Comparison of ENCODE assay signal across 1 cellular context in the genomic region with DNA sequence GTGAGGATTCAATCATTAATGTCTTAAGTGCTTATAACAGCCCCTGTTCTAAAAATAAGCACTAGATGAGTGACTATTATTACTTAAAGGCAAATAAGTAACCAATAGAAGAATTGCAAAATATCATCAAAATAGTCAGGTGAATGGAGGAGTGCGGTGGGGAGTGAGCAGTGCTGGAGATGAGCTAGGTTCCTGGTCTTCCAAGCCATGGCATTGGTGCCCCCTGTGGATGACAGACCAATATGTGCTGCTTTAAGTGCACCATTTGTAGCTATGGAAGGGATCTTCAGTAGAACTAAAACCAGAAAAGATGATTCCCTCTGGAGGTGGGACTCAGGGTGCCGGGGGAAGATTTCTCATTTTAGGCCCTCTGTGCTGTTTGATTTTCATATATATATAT.
TF ChIP-seq lines count a peak whose summit lies in the region.

No MANE protein-coding gene starts in this region.

TF ChIP-seq in K562, 482 proteins besides CTCF, POLR2A, EP300 and RAD21 (continued from another document):
- TF ChIP-seq, protein P1, sequence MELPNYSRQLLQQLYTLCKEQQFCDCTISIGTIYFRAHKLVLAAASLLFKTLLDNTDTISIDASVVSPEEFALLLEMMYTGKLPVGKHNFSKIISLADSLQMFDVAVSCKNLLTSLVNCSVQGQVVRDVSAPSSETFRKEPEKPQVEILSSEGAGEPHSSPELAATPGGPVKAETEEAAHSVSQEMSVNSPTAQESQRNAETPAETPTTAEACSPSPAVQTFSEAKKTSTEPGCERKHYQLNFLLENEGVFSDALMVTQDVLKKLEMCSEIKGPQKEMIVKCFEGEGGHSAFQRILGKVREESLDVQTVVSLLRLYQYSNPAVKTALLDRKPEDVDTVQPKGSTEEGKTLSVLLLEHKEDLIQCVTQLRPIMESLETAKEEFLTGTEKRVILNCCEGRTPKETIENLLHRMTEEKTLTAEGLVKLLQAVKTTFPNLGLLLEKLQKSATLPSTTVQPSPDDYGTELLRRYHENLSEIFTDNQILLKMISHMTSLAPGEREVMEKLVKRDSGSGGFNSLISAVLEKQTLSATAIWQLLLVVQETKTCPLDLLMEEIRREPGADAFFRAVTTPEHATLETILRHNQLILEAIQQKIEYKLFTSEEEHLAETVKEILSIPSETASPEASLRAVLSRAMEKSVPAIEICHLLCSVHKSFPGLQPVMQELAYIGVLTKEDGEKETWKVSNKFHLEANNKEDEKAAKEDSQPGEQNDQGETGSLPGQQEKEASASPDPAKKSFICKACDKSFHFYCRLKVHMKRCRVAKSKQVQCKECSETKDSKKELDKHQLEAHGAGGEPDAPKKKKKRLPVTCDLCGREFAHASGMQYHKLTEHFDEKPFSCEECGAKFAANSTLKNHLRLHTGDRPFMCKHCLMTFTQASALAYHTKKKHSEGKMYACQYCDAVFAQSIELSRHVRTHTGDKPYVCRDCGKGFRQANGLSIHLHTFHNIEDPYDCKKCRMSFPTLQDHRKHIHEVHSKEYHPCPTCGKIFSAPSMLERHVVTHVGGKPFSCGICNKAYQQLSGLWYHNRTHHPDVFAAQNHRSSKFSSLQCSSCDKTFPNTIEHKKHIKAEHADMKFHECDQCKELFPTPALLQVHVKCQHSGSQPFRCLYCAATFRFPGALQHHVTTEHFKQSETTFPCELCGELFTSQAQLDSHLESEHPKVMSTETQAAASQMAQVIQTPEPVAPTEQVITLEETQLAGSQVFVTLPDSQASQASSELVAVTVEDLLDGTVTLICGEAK (IDR thresholded peaks at IDR 0.05) = no peak
- TF ChIP-seq, protein P1 (CRISPR knock-in tag; IDR thresholded peaks at IDR 0.05) = no peak
- TF ChIP-seq DIDO1 (tag; IDR thresholded peaks at IDR 0.05; ENCODE audit: low read depth) (no peak), ZNF347 (CRISPR knock-in tag; IDR thresholded peaks at IDR 0.05; ENCODE audit: low read depth) (no peak), ZEB2 (IDR thresholded peaks at IDR 0.05) (no peak), SMAD2 (IDR thresholded peaks at IDR 0.05; ENCODE audit: low read depth, low read length) (no peak), MECOM (CRISPR knock-in tag; IDR thresholded peaks at IDR 0.05) (0 out of 2 replicates have a peak, but pooled peaks have one; percentile 19), SMC3 (conservative IDR thresholded peaks at IDR 0.05; ENCODE audit: insufficient read depth, low read depth, low read length) (0 out of 2 replicates have a peak, but pooled peaks have one; percentile 29), ZNF133 (CRISPR knock-in tag; IDR thresholded peaks at IDR 0.05) (no peak), BHLHE40 (IDR thresholded peaks at IDR 0.05; ENCODE audit: low read length) (0 out of 2 replicates have a peak, but pooled peaks have one; percentile 10), JUND (IDR thresholded peaks at IDR 0.05; ENCODE audit: borderline replicate concordance, low read depth, low read length) (0 out of 2 replicates have a peak, but pooled peaks have one; percentile 5), JUND (tag; IDR thresholded peaks at IDR 0.05; ENCODE audit: borderline replicate concordance, low read depth, low read length) (no peak; the same call in 2 of the 3 replicates), ZNF253 (CRISPR knock-in tag; conservative IDR thresholded peaks at IDR 0.05) (no peak), HMG20B (CRISPR knock-in tag; IDR thresholded peaks at IDR 0.05) (no peak)
- TF ChIP-seq, protein P2, sequence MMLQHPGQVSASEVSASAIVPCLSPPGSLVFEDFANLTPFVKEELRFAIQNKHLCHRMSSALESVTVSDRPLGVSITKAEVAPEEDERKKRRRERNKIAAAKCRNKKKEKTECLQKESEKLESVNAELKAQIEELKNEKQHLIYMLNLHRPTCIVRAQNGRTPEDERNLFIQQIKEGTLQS (IDR thresholded peaks at IDR 0.05) = no peak
- TF ChIP-seq, protein P2 (CRISPR knock-in tag; conservative IDR thresholded peaks at IDR 0.05) = no peak
- TF ChIP-seq, protein P3, sequence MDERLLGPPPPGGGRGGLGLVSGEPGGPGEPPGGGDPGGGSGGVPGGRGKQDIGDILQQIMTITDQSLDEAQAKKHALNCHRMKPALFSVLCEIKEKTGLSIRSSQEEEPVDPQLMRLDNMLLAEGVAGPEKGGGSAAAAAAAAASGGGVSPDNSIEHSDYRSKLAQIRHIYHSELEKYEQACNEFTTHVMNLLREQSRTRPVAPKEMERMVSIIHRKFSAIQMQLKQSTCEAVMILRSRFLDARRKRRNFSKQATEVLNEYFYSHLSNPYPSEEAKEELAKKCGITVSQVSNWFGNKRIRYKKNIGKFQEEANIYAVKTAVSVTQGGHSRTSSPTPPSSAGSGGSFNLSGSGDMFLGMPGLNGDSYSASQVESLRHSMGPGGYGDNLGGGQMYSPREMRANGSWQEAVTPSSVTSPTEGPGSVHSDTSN (CRISPR knock-in tag; IDR thresholded peaks at IDR 0.05; ENCODE audit: low read depth) = no peak
- TF ChIP-seq, protein P3 (tag; conservative IDR thresholded peaks at IDR 0.05; ENCODE audit: low read depth) = no peak
- TF ChIP-seq, protein P4, sequence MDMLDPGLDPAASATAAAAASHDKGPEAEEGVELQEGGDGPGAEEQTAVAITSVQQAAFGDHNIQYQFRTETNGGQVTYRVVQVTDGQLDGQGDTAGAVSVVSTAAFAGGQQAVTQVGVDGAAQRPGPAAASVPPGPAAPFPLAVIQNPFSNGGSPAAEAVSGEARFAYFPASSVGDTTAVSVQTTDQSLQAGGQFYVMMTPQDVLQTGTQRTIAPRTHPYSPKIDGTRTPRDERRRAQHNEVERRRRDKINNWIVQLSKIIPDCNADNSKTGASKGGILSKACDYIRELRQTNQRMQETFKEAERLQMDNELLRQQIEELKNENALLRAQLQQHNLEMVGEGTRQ (CRISPR knock-in tag; IDR thresholded peaks at IDR 0.05) = no peak
- TF ChIP-seq, protein P5, sequence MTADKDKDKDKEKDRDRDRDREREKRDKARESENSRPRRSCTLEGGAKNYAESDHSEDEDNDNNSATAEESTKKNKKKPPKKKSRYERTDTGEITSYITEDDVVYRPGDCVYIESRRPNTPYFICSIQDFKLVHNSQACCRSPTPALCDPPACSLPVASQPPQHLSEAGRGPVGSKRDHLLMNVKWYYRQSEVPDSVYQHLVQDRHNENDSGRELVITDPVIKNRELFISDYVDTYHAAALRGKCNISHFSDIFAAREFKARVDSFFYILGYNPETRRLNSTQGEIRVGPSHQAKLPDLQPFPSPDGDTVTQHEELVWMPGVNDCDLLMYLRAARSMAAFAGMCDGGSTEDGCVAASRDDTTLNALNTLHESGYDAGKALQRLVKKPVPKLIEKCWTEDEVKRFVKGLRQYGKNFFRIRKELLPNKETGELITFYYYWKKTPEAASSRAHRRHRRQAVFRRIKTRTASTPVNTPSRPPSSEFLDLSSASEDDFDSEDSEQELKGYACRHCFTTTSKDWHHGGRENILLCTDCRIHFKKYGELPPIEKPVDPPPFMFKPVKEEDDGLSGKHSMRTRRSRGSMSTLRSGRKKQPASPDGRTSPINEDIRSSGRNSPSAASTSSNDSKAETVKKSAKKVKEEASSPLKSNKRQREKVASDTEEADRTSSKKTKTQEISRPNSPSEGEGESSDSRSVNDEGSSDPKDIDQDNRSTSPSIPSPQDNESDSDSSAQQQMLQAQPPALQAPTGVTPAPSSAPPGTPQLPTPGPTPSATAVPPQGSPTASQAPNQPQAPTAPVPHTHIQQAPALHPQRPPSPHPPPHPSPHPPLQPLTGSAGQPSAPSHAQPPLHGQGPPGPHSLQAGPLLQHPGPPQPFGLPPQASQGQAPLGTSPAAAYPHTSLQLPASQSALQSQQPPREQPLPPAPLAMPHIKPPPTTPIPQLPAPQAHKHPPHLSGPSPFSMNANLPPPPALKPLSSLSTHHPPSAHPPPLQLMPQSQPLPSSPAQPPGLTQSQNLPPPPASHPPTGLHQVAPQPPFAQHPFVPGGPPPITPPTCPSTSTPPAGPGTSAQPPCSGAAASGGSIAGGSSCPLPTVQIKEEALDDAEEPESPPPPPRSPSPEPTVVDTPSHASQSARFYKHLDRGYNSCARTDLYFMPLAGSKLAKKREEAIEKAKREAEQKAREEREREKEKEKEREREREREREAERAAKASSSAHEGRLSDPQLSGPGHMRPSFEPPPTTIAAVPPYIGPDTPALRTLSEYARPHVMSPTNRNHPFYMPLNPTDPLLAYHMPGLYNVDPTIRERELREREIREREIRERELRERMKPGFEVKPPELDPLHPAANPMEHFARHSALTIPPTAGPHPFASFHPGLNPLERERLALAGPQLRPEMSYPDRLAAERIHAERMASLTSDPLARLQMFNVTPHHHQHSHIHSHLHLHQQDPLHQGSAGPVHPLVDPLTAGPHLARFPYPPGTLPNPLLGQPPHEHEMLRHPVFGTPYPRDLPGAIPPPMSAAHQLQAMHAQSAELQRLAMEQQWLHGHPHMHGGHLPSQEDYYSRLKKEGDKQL (CRISPR knock-in tag; IDR thresholded peaks at IDR 0.05; ENCODE audit: borderline replicate concordance) = no peak
